In the genomic region with DNA sequence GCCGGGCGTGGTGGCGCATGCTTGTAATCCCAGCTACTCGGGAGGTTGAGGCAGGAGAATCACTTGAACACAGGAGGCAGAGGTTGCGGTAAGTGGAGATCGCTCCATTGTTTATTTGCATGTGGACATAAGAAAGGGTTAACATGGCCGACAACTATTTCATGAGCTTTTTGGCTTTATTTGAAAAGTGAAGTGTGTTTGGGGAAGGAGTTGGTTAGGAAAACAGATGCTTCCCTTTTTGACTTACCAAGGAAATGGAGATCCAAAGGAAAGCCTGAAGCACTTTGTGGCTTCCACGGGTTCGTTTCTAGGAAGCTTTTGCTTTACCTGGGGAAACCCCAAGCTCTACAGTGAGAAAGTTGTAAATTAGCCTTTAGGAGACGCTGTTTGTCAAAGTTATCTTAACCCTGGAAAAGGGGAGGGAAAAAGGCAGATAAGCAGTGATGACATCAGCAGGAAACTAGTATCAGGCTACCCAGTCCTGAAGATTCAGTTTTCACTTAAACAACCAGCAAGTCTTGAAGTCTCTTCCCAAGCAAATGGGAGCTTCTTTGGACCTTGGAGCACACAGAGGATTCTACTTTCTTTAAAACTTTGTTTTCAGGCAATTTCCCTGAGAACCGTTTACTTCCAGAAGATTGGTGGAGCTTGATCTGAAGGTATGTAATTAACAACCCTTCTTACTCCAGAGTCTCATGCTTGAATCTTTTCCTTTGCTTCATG, we compare ENCODE assay signal across 8 cellular contexts. TPM values are rescaled to one million over a fixed set of nuclear protein-coding genes. Genes with fewer than 3 reads are reported as not detected.
A peak's percentile ranks its signal among the peaks of the same experiment; 100 is the strongest.
DNase-seq lines count a peak whose midpoint lies in the region; ATAC-seq, FAIRE-seq and TF ChIP-seq lines count a peak whose summit lies in the region.

A gene with protein sequence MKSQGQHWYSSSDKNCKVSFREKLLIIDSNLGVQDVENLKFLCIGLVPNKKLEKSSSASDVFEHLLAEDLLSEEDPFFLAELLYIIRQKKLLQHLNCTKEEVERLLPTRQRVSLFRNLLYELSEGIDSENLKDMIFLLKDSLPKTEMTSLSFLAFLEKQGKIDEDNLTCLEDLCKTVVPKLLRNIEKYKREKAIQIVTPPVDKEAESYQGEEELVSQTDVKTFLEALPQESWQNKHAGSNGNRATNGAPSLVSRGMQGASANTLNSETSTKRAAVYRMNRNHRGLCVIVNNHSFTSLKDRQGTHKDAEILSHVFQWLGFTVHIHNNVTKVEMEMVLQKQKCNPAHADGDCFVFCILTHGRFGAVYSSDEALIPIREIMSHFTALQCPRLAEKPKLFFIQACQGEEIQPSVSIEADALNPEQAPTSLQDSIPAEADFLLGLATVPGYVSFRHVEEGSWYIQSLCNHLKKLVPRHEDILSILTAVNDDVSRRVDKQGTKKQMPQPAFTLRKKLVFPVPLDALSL (plus strand): TSS at position 492 of the 723 bp plus-strand sequence. CDS start 2,637 bp downstream, outside the sequence.

- peak within 1 kb of the TSS; percentile 36 for H2AFZ ChIP-seq in astrocyte (ENCODE audit: low read depth, low read length)

- H3K36me3 Mint-ChIP-seq in astrocyte (ENCODE audit: low read depth, unreplicated experiment) (no peaks in the 10 kb centered on the region), immature natural killer cell (peaks cover 9 to 22% (median 13%) of the 10 kb centered on the region in 3 donors)

- no peak within 1 kb of the TSS for H3K27ac Mint-ChIP-seq in astrocyte (ENCODE audit: unreplicated experiment)
- H3K27ac Mint-ChIP-seq in immature natural killer cell: peak within 1 kb of the TSS; percentile 93 to 97 (median 96)

- CTCF ChIA-PET in AG04450 (lab: Charles Lee): interaction anchor here (1.0 to 2.3 kb wide), 8 partner anchors 9 to 281 kb away, joined by 3 to 28 read pairs (median 4); no protein-coding TSS in a partner anchor

- H3K9me3 ChIP-seq in AG04450 (ENCODE audit: control insufficient read depth, insufficient read depth, low read length): peaks cover 11% of the 10 kb centered on the region
- no peaks in the 10 kb centered on the region for H3K9me3 ChIP-seq in astrocyte (ENCODE audit: insufficient read depth, low read depth, low read length)
- H3K9me3 ChIP-seq in stomach smooth muscle (ENCODE audit: control insufficient read depth in 2 of 2, low read length in 2 of 2): no peaks in the 10 kb centered on the region

- H3K4me3 Mint-ChIP-seq in astrocyte (ENCODE audit: unreplicated experiment): peak within 1 kb of the TSS; percentile 65
- peak within 1 kb of the TSS; percentile 92 to 98 (median 95) for H3K4me3 Mint-ChIP-seq in immature natural killer cell

- peak within 1 kb of the TSS; percentile 38 for H3K4me2 ChIP-seq in astrocyte (ENCODE audit: low read length)

- H3K36me3 ChIP-seq in astrocyte (ENCODE audit: insufficient read depth, low read length) (no peaks in the 10 kb centered on the region), stomach smooth muscle (ENCODE audit: control insufficient read depth in 2 of 2, insufficient read depth in 2 of 2, low read length in 2 of 2) (no peaks in the 10 kb centered on the region)

- in situ Hi-C loops in GM13977 (cut with MboI; ENCODE audit: low pct_unique_long_range_greater_than_20kb, low sequenced_read_pairs, unreplicated experiment): no loop called here

- H3K27ac ChIP-seq in AG04450 (ENCODE audit: low read depth, low read length) (no peak within 1 kb of the TSS), astrocyte (ENCODE audit: low read depth, low read length) (no peak within 1 kb of the TSS), stomach smooth muscle (ENCODE audit: low read length) (no peak within 1 kb of the TSS)

- peak; percentile 85 for ATAC-seq in HG02759 (IDR thresholded peaks at IDR 0.05; ENCODE audit: unreplicated experiment)

- no peaks in the 10 kb centered on the region for H3K79me2 ChIP-seq in astrocyte (ENCODE audit: insufficient read depth, low read length)

- H3K9ac ChIP-seq in astrocyte (ENCODE audit: low read length) (no peak within 1 kb of the TSS), stomach smooth muscle (ENCODE audit: low read length in 2 of 2) (peak within 1 kb of the TSS; percentile 39 to 55)

- H3K27me3 Mint-ChIP-seq in astrocyte (ENCODE audit: low read depth, unreplicated experiment): peaks cover 1% of the 10 kb centered on the region
- H3K27me3 Mint-ChIP-seq in immature natural killer cell (ENCODE audit: low read depth in 3 of 3): peaks cover 0 to 8% (median 2%) of the 10 kb centered on the region in 3 donors

- H3K4me1 Mint-ChIP-seq in astrocyte (ENCODE audit: low read depth, unreplicated experiment) (no peaks in the 10 kb centered on the region), immature natural killer cell (peaks cover 42 to 55% of the 10 kb centered on the region in 2 donors)

- DNase-seq in AG04450 (ENCODE audit: low read depth, low spot score): no peak
- DNase-seq in GM13977 (ENCODE audit: low spot score): peak; percentile 55
- DNase-seq in NCI-H2227 (lab: John Stamatoyannopoulos, UW; ENCODE audit: unreplicated experiment): peak; percentile 30
- DNase-seq in astrocyte (ENCODE audit: low read depth): peak; percentile 10
- DNase-seq in immature natural killer cell: peak; percentile 61 to 70 (median 68)
- DNase-seq in NCI-H774 (lab: John Stamatoyannopoulos, UW): no peak

- FAIRE-seq in astrocyte (lab: Jason Lieb, UNC): no peak

- peak within 1 kb of the TSS; percentile 45 for H3K4me3 ChIP-seq in AG04450 (ENCODE audit: low read depth, low read length)
- H3K4me3 ChIP-seq in astrocyte (ENCODE audit: insufficient read depth, low read depth, low read length): peak within 1 kb of the TSS; percentile 31
- peak within 1 kb of the TSS; percentile 44 to 47 for H3K4me3 ChIP-seq in stomach smooth muscle (ENCODE audit: low read length in 2 of 2)

- H3K27me3 ChIP-seq in AG04450 (ENCODE audit: control insufficient read depth, insufficient read depth, low read length): peaks cover 3% of the 10 kb centered on the region
- no peaks in the 10 kb centered on the region for H3K27me3 ChIP-seq in astrocyte (ENCODE audit: insufficient read depth, low read length)
- H3K27me3 ChIP-seq in stomach smooth muscle (ENCODE audit: control insufficient read depth in 1 of 2, insufficient read depth in 2 of 2, low read length in 2 of 2): no peaks in the 10 kb centered on the region

- TF ChIP-seq CTCF in AG04450 (IDR thresholded peaks at IDR 0.05; ENCODE audit: low read depth, low read length): peak; percentile 43
- peak; percentile 65 for TF ChIP-seq CTCF in GM13977 (IDR thresholded peaks at IDR 0.05; ENCODE audit: extremely low read depth, insufficient read depth, missing control alignments)
- no peak for TF ChIP-seq CTCF in astrocyte (IDR thresholded peaks at IDR 0.05; ENCODE audit: insufficient read depth, low read depth, low read length)

- H3K4me1 ChIP-seq in astrocyte (ENCODE audit: insufficient read depth, low read length): no peaks in the 10 kb centered on the region
- no peaks in the 10 kb centered on the region for H3K4me1 ChIP-seq in stomach smooth muscle (ENCODE audit: control insufficient read depth, insufficient read depth, low read length)

- peaks cover 12% of the 10 kb centered on the region for H3K9me3 Mint-ChIP-seq in astrocyte (ENCODE audit: unreplicated experiment)
- H3K9me3 Mint-ChIP-seq in immature natural killer cell: no peaks in the 10 kb centered on the region

- POLR2A ChIA-PET in AG04450 (lab: Yijun Ruan, JAX): interaction anchor here (0.7 kb wide), 1 partner anchor 49 kb away, joined by 4 read pairs; no protein-coding TSS in a partner anchor

- H4K20me1 ChIP-seq in astrocyte (ENCODE audit: insufficient read depth, low read length): no peaks in the 10 kb centered on the region

RNA-seq across cellular contexts. Expression of the gene that starts here (rescaled TPM):
- polyA plus RNA-seq in AG04450 (2011; rRNA removed) (1.5 and 2.6 TPM in 2 replicates), immature natural killer cell (10 to 100 TPM; 13.5 to 37.4 (median 19.8) TPM)
- 2.8 and 3.2 TPM in 2 replicates for polyA minus RNA-seq in AG04450 (2011; rRNA and poly(A)+ RNA removed)
- 0.43 and 1.2 TPM in 2 replicates for total RNA-seq in astrocyte

Comparison
In these comparisons a context has a peak if more than half of its experiments do, and no peak if none do; other contexts are left out.
1. DNase-seq: peak in GM13977 (single experiment), NCI-H2227 (single experiment), astrocyte (single experiment) and immature natural killer cell (3 of 3); none in AG04450 (single experiment) and NCI-H774 (single experiment).
2. Peak in every context shown above with its lines, with median percentiles within 50 percentile points of each other: H3K4me3 ChIP-seq.